Comparison of ENCODE assay signal across 8 cellular contexts in the genomic region with DNA sequence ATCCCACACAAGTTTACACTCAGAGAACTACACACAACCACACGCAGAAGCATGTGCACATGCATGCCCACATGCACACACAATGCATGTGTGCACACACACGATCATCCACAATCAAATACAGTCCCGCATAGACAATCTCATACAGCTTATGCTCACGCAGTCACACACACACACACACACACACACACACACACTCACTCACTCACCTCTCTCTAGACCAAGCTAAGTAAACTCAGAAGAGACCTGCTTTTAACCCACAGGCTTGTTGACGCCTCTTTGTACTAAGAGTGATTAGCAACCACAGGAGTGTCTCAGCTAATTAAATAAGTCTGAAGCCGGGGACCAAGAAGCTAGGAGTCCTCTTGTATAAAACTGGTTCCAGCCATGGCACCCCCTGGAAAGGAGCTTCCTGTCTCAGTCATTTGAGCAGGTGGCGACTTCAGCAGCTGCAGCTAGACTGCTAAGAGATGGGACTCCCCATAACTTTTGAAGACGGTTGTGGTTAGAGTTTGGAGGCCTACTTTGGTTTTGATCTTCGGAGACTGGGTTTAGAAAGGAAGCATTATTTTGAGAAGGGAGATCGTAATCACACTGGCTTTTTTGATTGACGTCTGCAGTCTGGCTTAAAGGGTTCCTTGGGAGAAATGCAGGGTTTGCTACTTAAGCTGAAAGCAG.
DNase-seq lines count a peak whose midpoint lies in the region; ATAC-seq, FAIRE-seq and TF ChIP-seq lines count a peak whose summit lies in the region.

No MANE protein-coding gene starts in this region.

- H3K36me3 ChIP-seq in heart left ventricle, result no peaks in the 10 kb centered on the region

- H3K27me3 ChIP-seq in heart left ventricle, result no peaks in the 10 kb centered on the region

- no peaks in the 10 kb centered on the region for H3K9me3 ChIP-seq in heart left ventricle

- 85 to 91% (median 86%) methylated on average over 11 of the region's 11 CpGs for WGBS in heart left ventricle, 4 donors

- H3K4me3 ChIP-seq in heart left ventricle, result no peak overlapping the region

- intact Hi-C loops in heart left ventricle (cut with DNase I), result no loop called here

- peak overlapping the region in 1 of 12 donors; percentile 21 for H3K27ac ChIP-seq in heart left ventricle

- TF ChIP-seq CTCF in heart left ventricle (IDR thresholded peaks at IDR 0.05), result no peak

- H3K4me1 ChIP-seq in heart left ventricle, result peaks cover 0 to 46% (median 7%) of the 10 kb centered on the region in 12 donors

- DNase-seq in GM18507 (ENCODE audit: extremely low spot score, insufficient read length, low read depth), result no peak
- peak; percentile 5 for DNase-seq in NCI-H82 treated with DMSO at 0.1 percent for 48 hours (lab: John Stamatoyannopoulos, UW; ENCODE audit: unreplicated experiment)
- DNase-seq in activated effector memory CD4-positive, alpha-beta T cell treated with anti-CD3 and anti-CD28 coated beads, Interleukin-2, amount 50 U/mL, for 16 hours, result peak; percentile 83
- DNase-seq in stimulated activated CD4-positive, alpha-beta T cell treated with anti-CD3 and anti-CD28 coated beads, Interleukin-2, amount 100 ng/mL, for 48 hours, result peak; percentile 21 to 25
- no peak for DNase-seq in globus pallidus (ENCODE audit: low spot score)
- DNase-seq in iPS-NIHi7 (ENCODE audit: extremely low spot score), result no peak
- no peak for DNase-seq in heart left ventricle

- peak; percentile 71 for ATAC-seq in HG02623 (IDR thresholded peaks at IDR 0.05; ENCODE audit: unreplicated experiment)
- no peak for ATAC-seq in heart left ventricle

- no peak for TF ChIP-seq POLR2A in heart left ventricle (IDR thresholded peaks at IDR 0.05)

- peak; percentile 85 for FAIRE-seq in GM18507 (lab: Jason Lieb, UNC)

Comparison
In these comparisons a context has a peak if more than half of its experiments do, and no peak if none do; other contexts are left out.
1. DNase-seq: peak in NCI-H82 treated with DMSO at 0.1 percent for 48 hours (single experiment), activated effector memory CD4-positive, alpha-beta T cell treated with anti-CD3 and anti-CD28 coated beads, Interleukin-2, amount 50 U/mL, for 16 hours (single experiment) and stimulated activated CD4-positive, alpha-beta T cell treated with anti-CD3 and anti-CD28 coated beads, Interleukin-2, amount 100 ng/mL, for 48 hours (2 of 2); none in GM18507 (single experiment), globus pallidus (single experiment), iPS-NIHi7 (single experiment) and heart left ventricle (0 of 5).